In the genomic region with DNA sequence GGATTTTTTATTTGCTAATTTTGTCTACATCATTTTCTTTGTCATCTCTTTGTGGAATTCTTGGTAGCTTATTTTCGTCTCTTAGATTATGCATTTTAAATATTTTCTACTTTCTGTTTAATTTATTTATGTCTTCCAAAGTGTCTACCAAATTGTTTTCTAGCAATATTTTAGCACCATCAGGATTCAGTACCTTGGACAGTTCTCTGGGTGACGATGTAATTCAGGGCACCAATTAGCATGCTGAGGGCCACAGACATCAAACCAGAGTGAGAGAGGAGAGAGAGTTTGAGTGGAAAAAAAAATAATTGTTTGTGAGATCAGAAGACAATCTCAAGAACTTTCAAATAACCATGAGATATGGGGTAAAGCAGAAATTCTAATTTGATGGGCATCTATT, we compare ENCODE assay signal across 13 cellular contexts.
A peak's percentile ranks its signal among the peaks of the same experiment; 100 is the strongest.
DNase-seq lines count a peak whose midpoint lies in the region; ATAC-seq and TF ChIP-seq lines count a peak whose summit lies in the region.
"Had no signal": no experiment of that assay in that cellular context is flagged by ENCODE, and none has a peak within 500 bp of the region (broad histone marks: within the 10 kb centered on the region; RNA-seq: fewer than 3 reads in every experiment).

No MANE protein-coding gene starts in this region.

- DNase-seq in NOMO-1 treated with DMSO at 0.1 percent for 48 hours (lab: John Stamatoyannopoulos, UW; ENCODE audit: unreplicated experiment) (peak; percentile 7), NOMO-1 (lab: John Stamatoyannopoulos, UW; ENCODE audit: unreplicated experiment in 2 of 2) (no peak), OCI-M1 (lab: John Stamatoyannopoulos, UW) (peak; percentile 59), choroid plexus epithelial cell (ENCODE audit: low read depth) (peak; percentile 42), neural crest cell (ENCODE audit: low read depth, low spot score) (peak; percentile 8), NCI-H524 treated with DMSO at 0.1 percent for 48 hours (lab: John Stamatoyannopoulos, UW) (no peak), left cardiac atrium (no peak)
- DNase-seq in activated CD4-positive, alpha-beta T cell treated with anti-CD3 and anti-CD28 coated beads, Interleukin-2, amount 10 ng/mL, durations not matched to agents 24 days and 14 days: no peak
- DNase-seq: activated CD8-positive, alpha-beta memory T cell treated with anti-CD3 and anti-CD28 coated beads, Interleukin-2, amount 50 U/mL, for 48 hours; NCI-H82; occipital lobe; stimulated activated CD4-positive, alpha-beta T cell treated with anti-CD3 and anti-CD28 coated beads, Interleukin-1b, Interleukin-23, amount 100 ng/mL, for 48 hours; stimulated activated naive CD8-positive, alpha-beta T cell treated with anti-CD3 and anti-CD28 coated beads, Interleukin-15, amount 100 ng/mL, for 72 hours had no signal

- intact Hi-C loops in activated CD4-positive, alpha-beta T cell treated with anti-CD3 and anti-CD28 coated beads, Interleukin-2, amount 10 ng/mL, durations not matched to agents 24 days and 14 days (cut with micrococcal nuclease): no loop called here
- intact Hi-C loops in left cardiac atrium (cut with DNase I): no loop called here

- H3K27me3 Mint-ChIP-seq in neural crest cell (ENCODE audit: low read depth): peaks cover 2% of the 10 kb centered on the region
- H3K27me3 Mint-ChIP-seq in activated CD4-positive, alpha-beta T cell treated with anti-CD3 and anti-CD28 coated beads, Interleukin-2, amount 10 ng/mL, durations not matched to agents 24 days and 14 days: no peaks in the 10 kb centered on the region
- H3K27me3 Mint-ChIP-seq: stimulated activated naive CD8-positive, alpha-beta T cell treated with anti-CD3 and anti-CD28 coated beads, Interleukin-15, amount 100 ng/mL, for 72 hours had no signal

- no peak overlapping the region for H3K4me3 ChIP-seq in choroid plexus epithelial cell (ENCODE audit: low read depth, low read length)

- H3K27ac Mint-ChIP-seq in neural crest cell (ENCODE audit: unreplicated experiment): no peak overlapping the region
- no peak overlapping the region for H3K27ac Mint-ChIP-seq in activated CD4-positive, alpha-beta T cell treated with anti-CD3 and anti-CD28 coated beads, Interleukin-2, amount 10 ng/mL, durations not matched to agents 24 days and 14 days
- H3K27ac Mint-ChIP-seq: stimulated activated naive CD8-positive, alpha-beta T cell treated with anti-CD3 and anti-CD28 coated beads, Interleukin-15, amount 100 ng/mL, for 72 hours had no signal

- no peak overlapping the region for H3K4me3 Mint-ChIP-seq in neural crest cell
- H3K4me3 Mint-ChIP-seq in activated CD4-positive, alpha-beta T cell treated with anti-CD3 and anti-CD28 coated beads, Interleukin-2, amount 10 ng/mL, durations not matched to agents 24 days and 14 days: no peak overlapping the region
- H3K4me3 Mint-ChIP-seq: stimulated activated naive CD8-positive, alpha-beta T cell treated with anti-CD3 and anti-CD28 coated beads, Interleukin-15, amount 100 ng/mL, for 72 hours had no signal

- no peaks in the 10 kb centered on the region for H3K36me3 Mint-ChIP-seq in neural crest cell (ENCODE audit: low read depth)
- no peaks in the 10 kb centered on the region for H3K36me3 Mint-ChIP-seq in activated CD4-positive, alpha-beta T cell treated with anti-CD3 and anti-CD28 coated beads, Interleukin-2, amount 10 ng/mL, durations not matched to agents 24 days and 14 days (ENCODE audit: low read depth)

- ATAC-seq in left cardiac atrium: no peak
- ATAC-seq: stimulated activated naive CD8-positive, alpha-beta T cell treated with anti-CD3 and anti-CD28 coated beads, Interleukin-15, amount 100 ng/mL, for 72 hours had no signal

- peaks cover 11% of the 10 kb centered on the region for H3K9me3 Mint-ChIP-seq in neural crest cell
- peaks cover 25% of the 10 kb centered on the region for H3K9me3 Mint-ChIP-seq in activated CD4-positive, alpha-beta T cell treated with anti-CD3 and anti-CD28 coated beads, Interleukin-2, amount 10 ng/mL, durations not matched to agents 24 days and 14 days

- H3K4me1 Mint-ChIP-seq in neural crest cell: no peaks in the 10 kb centered on the region
- H3K4me1 Mint-ChIP-seq in activated CD4-positive, alpha-beta T cell treated with anti-CD3 and anti-CD28 coated beads, Interleukin-2, amount 10 ng/mL, durations not matched to agents 24 days and 14 days: no peaks in the 10 kb centered on the region
- H3K4me1 Mint-ChIP-seq: stimulated activated naive CD8-positive, alpha-beta T cell treated with anti-CD3 and anti-CD28 coated beads, Interleukin-15, amount 100 ng/mL, for 72 hours had no signal

- no peak for TF ChIP-seq CTCF in choroid plexus epithelial cell (conservative IDR thresholded peaks at IDR 0.05; ENCODE audit: low read depth, low read length)
- TF ChIP-seq CTCF in neural crest cell (conservative IDR thresholded peaks at IDR 0.05): no peak

Comparison
In these comparisons a context has a peak if more than half of its experiments do, and no peak if none do; other contexts are left out.
1. DNase-seq: peak in NOMO-1 treated with DMSO at 0.1 percent for 48 hours (single experiment), OCI-M1 (single experiment), choroid plexus epithelial cell (single experiment) and neural crest cell (single experiment); none in NOMO-1 (0 of 2), activated CD4-positive, alpha-beta T cell treated with anti-CD3 and anti-CD28 coated beads, Interleukin-2, amount 10 ng/mL, durations not matched to agents 24 days and 14 days (single experiment), NCI-H524 treated with DMSO at 0.1 percent for 48 hours (single experiment) and left cardiac atrium (single experiment).